ENCODE assay signal across 8 cellular contexts in genomic region chr11:19116971-19117759, GRCh38. TPM values are rescaled to one million over a fixed set of nuclear protein-coding genes. Genes with fewer than 3 reads are reported as not detected.
DNase-seq lines count a peak whose midpoint lies in the region; ATAC-seq and TF ChIP-seq lines count a peak whose summit lies in the region.

TSS of gene ZDHHC13 (plus strand) at chr11:19117168. CDS start at chr11:19117250, 82 bp downstream.

- H3K4me3 Mint-ChIP-seq in WTC11, result peak within 1 kb of the TSS; percentile 84

- H3K27me3 Mint-ChIP-seq in WTC11 (ENCODE audit: low read depth), result peaks cover 3% of the 10 kb centered on the region; the same call in 1 of the 2 replicates

- POLR2A ChIA-PET in WTC11 (lab: Charles Lee), result interaction anchor here (0.8 kb wide), 1 partner anchor 597 kb away, joined by 3 read pairs; no protein-coding TSS in a partner anchor

- peaks cover 36% of the 10 kb centered on the region for H3K4me1 Mint-ChIP-seq in WTC11

- H3K9me3 Mint-ChIP-seq in WTC11, result no peaks in the 10 kb centered on the region

- DNase-seq in AML-193 (lab: John Stamatoyannopoulos, UW), result peak; percentile 75 to 83
- peak; percentile 89 for DNase-seq in NCI-H226
- DNase-seq in WTC11 (ENCODE audit: low spot score), result peak; percentile 98
- DNase-seq in caudate nucleus (lab: John Stamatoyannopoulos, UW), result peak; percentile 46 to 96 (median 86)
- DNase-seq in iris pigment epithelial cell (ENCODE audit: low read depth), result peak; percentile 85
- DNase-seq in stimulated activated CD4-positive, alpha-beta T cell treated with anti-CD3 and anti-CD28 coated beads, Interleukin-12 subunit alpha, Interleukin-12 subunit beta, amount 100 ng/mL, for 4 hours, result peak; percentile 92

- ATAC-seq in GM19025 (IDR thresholded peaks at IDR 0.05; ENCODE audit: low read depth, unreplicated experiment) (peak; percentile 99), HG03280 (IDR thresholded peaks at IDR 0.05; ENCODE audit: unreplicated experiment) (peak; percentile 98), WTC11 (peak; percentile 96)

- no peak for TF ChIP-seq CTCF in WTC11 (IDR thresholded peaks at IDR 0.05)

- CTCF ChIA-PET in WTC11 (lab: Charles Lee), result interaction anchor here (0.8 to 1.4 kb wide), 4 partner anchors 40 to 98 kb away, joined by 3 to 21 read pairs (median 8); no protein-coding TSS in a partner anchor

- peaks cover 15% of the 10 kb centered on the region for H3K36me3 Mint-ChIP-seq in WTC11

- H3K27ac Mint-ChIP-seq in WTC11, result peak within 1 kb of the TSS; percentile 63; the same call in 1 of the 2 replicates

- H3K27ac ChIP-seq in caudate nucleus (ENCODE audit: low read depth, low read length), result peak within 1 kb of the TSS; percentile 36

TF ChIP-seq in WTC11, 78 proteins besides CTCF, POLR2A, EP300 and RAD21 (continues in another document):
- TF ChIP-seq GABPB1 (CRISPR knock-in tag; IDR thresholded peaks at IDR 0.05), result no peak
- TF ChIP-seq IRF1 (CRISPR knock-in tag; IDR thresholded peaks at IDR 0.05), result no peak
- no peak for TF ChIP-seq ZSCAN18 (CRISPR knock-in tag; IDR thresholded peaks at IDR 0.05)
- peak; percentile 71 for TF ChIP-seq USF2 (CRISPR knock-in tag; IDR thresholded peaks at IDR 0.05)
- TF ChIP-seq ZNF138 (CRISPR knock-in tag; conservative IDR thresholded peaks at IDR 0.05), result no peak
- no peak for TF ChIP-seq SMAD3 (CRISPR knock-in tag; IDR thresholded peaks at IDR 0.05; ENCODE audit: borderline replicate concordance)
- TF ChIP-seq E2F5 (CRISPR knock-in tag; IDR thresholded peaks at IDR 0.05), result peak; percentile 83
- no peak for TF ChIP-seq HMGA2 (CRISPR knock-in tag; IDR thresholded peaks at IDR 0.05)
- no peak for TF ChIP-seq ZMAT4 (CRISPR knock-in tag; IDR thresholded peaks at IDR 0.05)
- no peak for TF ChIP-seq GTF2I (CRISPR knock-in tag; conservative IDR thresholded peaks at IDR 0.05)
- TF ChIP-seq MXD4 (CRISPR knock-in tag; IDR thresholded peaks at IDR 0.05; ENCODE audit: borderline replicate concordance), result no peak
- TF ChIP-seq STAT6 (CRISPR knock-in tag; conservative IDR thresholded peaks at IDR 0.05; ENCODE audit: low read depth), result no peak
- no peak for TF ChIP-seq TP53 (CRISPR knock-in tag; IDR thresholded peaks at IDR 0.05)
- no peak for TF ChIP-seq RORB (CRISPR knock-in tag; IDR thresholded peaks at IDR 0.05)
- peak; percentile 22; the same call in 1 of the 2 replicates for TF ChIP-seq ETV6 (CRISPR knock-in tag; IDR thresholded peaks at IDR 0.05)
- no peak for TF ChIP-seq NFATC4 (CRISPR knock-in tag; IDR thresholded peaks at IDR 0.05)
- no peak for TF ChIP-seq GRHL2 (CRISPR knock-in tag; IDR thresholded peaks at IDR 0.05; ENCODE audit: insufficient replicate concordance, severe bottlenecking)
- TF ChIP-seq SOX15 (CRISPR knock-in tag; IDR thresholded peaks at IDR 0.05), result no peak
- TF ChIP-seq RELA (CRISPR knock-in tag; IDR thresholded peaks at IDR 0.05; ENCODE audit: borderline replicate concordance), result no peak
- no peak; the same call in 1 of the 2 replicates for TF ChIP-seq SP1 (CRISPR knock-in tag; conservative IDR thresholded peaks at IDR 0.05)
- no peak for TF ChIP-seq SMAD4 (CRISPR knock-in tag; IDR thresholded peaks at IDR 0.05)
- no peak for TF ChIP-seq ZNF317 (CRISPR knock-in tag; IDR thresholded peaks at IDR 0.05; ENCODE audit: borderline replicate concordance, low read depth)
- TF ChIP-seq E2F4 (CRISPR knock-in tag; IDR thresholded peaks at IDR 0.05; ENCODE audit: borderline replicate concordance, low read depth), result no peak
- TF ChIP-seq ZNF396 (CRISPR knock-in tag; IDR thresholded peaks at IDR 0.05; ENCODE audit: borderline replicate concordance), result no peak
- TF ChIP-seq FOXJ3 (CRISPR knock-in tag; IDR thresholded peaks at IDR 0.05; ENCODE audit: borderline replicate concordance), result no peak
- TF ChIP-seq FOXP1 (CRISPR knock-in tag; IDR thresholded peaks at IDR 0.05; ENCODE audit: borderline replicate concordance), result no peak; the same call in 1 of the 2 replicates
- TF ChIP-seq USF1 (CRISPR knock-in tag; IDR thresholded peaks at IDR 0.05), result 0 out of 2 replicates have a peak, but pooled peaks have one; percentile 6
- TF ChIP-seq ATF3 (CRISPR knock-in tag; conservative IDR thresholded peaks at IDR 0.05), result no peak

RNA-seq across cellular contexts. Expression of gene ZDHHC13, which starts in this region (rescaled TPM):
- 19.4 to 23.6 TPM (median 20.9 TPM) in 3 replicates for total RNA-seq in WTC11 (2021)

Comparison
In these comparisons a context has a peak if more than half of its experiments do, and no peak if none do; other contexts are left out.
1. Peak in every context shown above with its lines: DNase-seq, ATAC-seq and H3K27ac ChIP-seq.